In the genomic region with DNA sequence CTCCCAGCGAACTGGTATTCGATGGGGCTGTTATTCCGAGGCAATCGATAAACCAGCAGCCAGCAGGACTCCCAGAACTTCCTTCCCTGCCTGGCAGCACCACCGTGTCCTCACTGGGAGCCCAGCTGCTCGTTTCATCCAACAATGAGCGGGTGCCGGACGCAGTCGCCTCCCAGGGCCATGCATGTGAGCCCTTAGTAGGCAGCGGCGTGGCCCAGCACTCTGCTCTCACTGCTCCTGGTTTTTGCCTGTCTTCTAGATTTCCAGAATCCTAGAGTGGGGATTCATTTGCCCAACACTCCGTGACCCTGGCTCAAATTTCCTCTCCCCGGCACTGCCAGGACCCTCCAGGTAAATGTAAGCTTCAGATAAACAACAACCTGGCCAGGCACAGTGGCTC, we compare ENCODE assay signal across 12 cellular contexts. TPM values are rescaled to one million over a fixed set of nuclear protein-coding genes. Genes with fewer than 3 reads are reported as not detected.
"Had no signal": no experiment of that assay in that cellular context is flagged by ENCODE, and none has a peak within 500 bp of the region (broad histone marks: within the 10 kb centered on the region; RNA-seq: fewer than 3 reads in every experiment).

No MANE protein-coding gene starts in this region.

- H3K36me3 ChIP-seq: uterus had no signal

- H3K27me3 ChIP-seq: tibial artery, uterus had no signal

- H3K4me3 ChIP-seq: tibial artery, uterus had no signal

- H3K9me3 ChIP-seq: tibial artery, uterus had no signal

- DNase-seq: activated CD4-positive, alpha-beta T cell treated with anti-CD3 and anti-CD28 coated beads, Interleukin-2, amount 10 ng/mL, durations not matched to agents 7 days and 5 days; activated CD4-positive, CD25-positive, alpha-beta regulatory T cell; activated CD8-positive, alpha-beta memory T cell treated with anti-CD3 and anti-CD28 coated beads for 24 hours; activated naive CD4-positive, alpha-beta T cell treated with anti-CD3 and anti-CD28 coated beads, Interleukin-2, amount 10 ng/mL, durations not matched to agents 7 days and 5 days; cortex of kidney; effector memory CD8-positive, alpha-beta T cell; mammary epithelial cell; stimulated activated CD4-positive, alpha-beta T cell treated with anti-CD3 and anti-CD28 coated beads, Interleukin-15, amount 100 ng/mL, for 24 hours; stimulated activated CD4-positive, alpha-beta T cell treated with anti-CD3 and anti-CD28 coated beads, Interleukin-4, amount 100 ng/mL, for 4 hours; T-helper 17 cell; tibial artery; uterus had no signal

- H3K27ac ChIP-seq: tibial artery had no signal

- H3K4me1 ChIP-seq: tibial artery, uterus had no signal

RNA-seq across cellular contexts. Expression of gene RASD1, which starts 29.1 kb away (rescaled TPM):
- polyA plus RNA-seq: mammary epithelial cell had no signal
